1 cellular context compared by ENCODE assay signal in genomic region chr19:16459680-16460079, GRCh38.
TF ChIP-seq lines count a peak whose summit lies in the region.

No MANE protein-coding gene starts in this region.

TF ChIP-seq in WTC11, 78 proteins besides CTCF, POLR2A, EP300 and RAD21:
- TF ChIP-seq AFF4 (CRISPR knock-in tag; IDR thresholded peaks at IDR 0.05; ENCODE audit: borderline replicate concordance) (no peak), HMGA2 (CRISPR knock-in tag; IDR thresholded peaks at IDR 0.05) (no peak), GTF2I (CRISPR knock-in tag; conservative IDR thresholded peaks at IDR 0.05) (no peak), CDX4 (CRISPR knock-in tag; IDR thresholded peaks at IDR 0.05; ENCODE audit: borderline replicate concordance) (no peak), IRF2 (CRISPR knock-in tag; IDR thresholded peaks at IDR 0.05; ENCODE audit: borderline replicate concordance, low read depth) (no peak)
- TF ChIP-seq, protein P1, sequence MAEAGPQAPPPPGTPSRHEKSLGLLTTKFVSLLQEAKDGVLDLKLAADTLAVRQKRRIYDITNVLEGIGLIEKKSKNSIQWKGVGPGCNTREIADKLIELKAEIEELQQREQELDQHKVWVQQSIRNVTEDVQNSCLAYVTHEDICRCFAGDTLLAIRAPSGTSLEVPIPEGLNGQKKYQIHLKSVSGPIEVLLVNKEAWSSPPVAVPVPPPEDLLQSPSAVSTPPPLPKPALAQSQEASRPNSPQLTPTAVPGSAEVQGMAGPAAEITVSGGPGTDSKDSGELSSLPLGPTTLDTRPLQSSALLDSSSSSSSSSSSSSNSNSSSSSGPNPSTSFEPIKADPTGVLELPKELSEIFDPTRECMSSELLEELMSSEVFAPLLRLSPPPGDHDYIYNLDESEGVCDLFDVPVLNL (CRISPR knock-in tag; IDR thresholded peaks at IDR 0.05; ENCODE audit: borderline replicate concordance, low read depth): no peak
